8 cellular contexts compared by ENCODE assay signal in the genomic region with DNA sequence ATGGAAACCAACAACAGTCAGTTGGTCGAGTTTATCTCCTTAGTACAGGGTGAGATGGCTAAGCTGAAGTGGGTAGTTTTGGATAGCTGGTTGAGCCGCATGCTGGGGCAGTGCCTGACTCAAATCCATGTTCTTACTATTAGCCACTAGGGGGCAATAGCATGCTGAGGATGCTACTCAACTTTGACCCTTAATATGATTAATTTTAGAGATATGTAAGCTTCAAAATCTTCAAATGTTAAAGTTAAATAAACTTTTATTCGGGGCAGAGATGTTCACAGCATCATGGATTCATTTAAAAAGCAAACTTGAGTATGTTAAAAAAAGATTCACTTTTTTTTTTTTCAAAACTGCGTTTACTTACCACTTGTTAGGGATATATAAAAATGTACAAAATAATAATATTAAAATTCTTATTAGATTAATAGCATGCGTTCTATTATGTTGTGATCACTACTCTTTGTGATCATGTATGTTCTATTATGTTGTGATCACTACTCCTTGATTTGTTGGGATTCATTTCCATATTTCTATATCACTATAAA. TPM values are rescaled to one million over a fixed set of nuclear protein-coding genes. Genes with fewer than 3 reads are reported as not detected.
DNase-seq lines count a peak whose midpoint lies in the region; ATAC-seq, FAIRE-seq and TF ChIP-seq lines count a peak whose summit lies in the region.

No MANE protein-coding gene starts in this region.

- no TSS peak for BruUV-seq in mammary epithelial cell (replicated peaks; lab: Mats Ljungman, UMichigan)

- CTCF ChIA-PET in mammary epithelial cell (lab: Charles Lee; ENCODE audit: low non-redundant PET): interaction anchor here (0.6 to 0.7 kb wide), 2 partner anchors 67 to 305 kb away, joined by 3 to 4 read pairs; no protein-coding TSS in a partner anchor

- no peaks in the 10 kb centered on the region for H3K9me3 ChIP-seq in mammary epithelial cell (replicated peaks; ENCODE audit: insufficient read depth, low read length)

- TF ChIP-seq CTCF in mammary epithelial cell (conservative IDR thresholded peaks at IDR 0.05 in 1 of 2, IDR thresholded peaks at IDR 0.05 in 1 of 2; ENCODE audit: extremely low read depth in 1 of 2, insufficient read depth in 1 of 2, low read depth in 1 of 2, low read length in 2 of 2): peak; percentile 82 to 86

- in situ Hi-C loops in mammary epithelial cell (cut with MboI; ENCODE audit: low sequenced_read_pairs in 2 of 2): no loop called here

- no peak overlapping the region for H3K9ac ChIP-seq in mammary epithelial cell (ENCODE audit: insufficient read depth, low read length)

- DNase-seq in D341Med (ENCODE audit: low spot score) (peak; percentile 76), GM19239 (ENCODE audit: insufficient read length, low spot score) (peak; percentile 42), HS-5 (ENCODE audit: low read depth) (peak; percentile 24), RKO (ENCODE audit: low spot score) (peak; percentile 88), mammary epithelial cell (peak; percentile 25), left colon (peak in 1 of 2 donors; percentile 6), GOT3 (lab: John Stamatoyannopoulos, UW) (no peak)
- peak; percentile 6 for DNase-seq in stimulated activated naive CD8-positive, alpha-beta T cell treated with anti-CD3 and anti-CD28 coated beads, Interleukin-15, Interleukin-2, amounts not matched to agents 100 U/mL and 50 U/mL, for 24 hours

- peak; percentile 72 for ATAC-seq in left colon
- ATAC-seq in stimulated activated naive CD8-positive, alpha-beta T cell treated with anti-CD3 and anti-CD28 coated beads, Interleukin-15, Interleukin-2, amounts not matched to agents 100 U/mL and 50 U/mL, for 24 hours: no peak

- no peaks in the 10 kb centered on the region for H3K36me3 ChIP-seq in mammary epithelial cell (ENCODE audit: insufficient read depth, low read length)

- peak; percentile 85 for FAIRE-seq in GM19239 (lab: Jason Lieb, UNC)

- H3K4me3 ChIP-seq in mammary epithelial cell (replicated peaks in 1 of 3; ENCODE audit: insufficient read depth in 1 of 3, low read depth in 2 of 3, low read length in 3 of 3): no peak overlapping the region

- intact Hi-C loops in mammary epithelial cell (cut with micrococcal nuclease): loop anchor here (5.0 kb wide), 2 partner anchors 80 to 105 kb away; partner anchors contain the start of genes GOLM1 and ISCA1
- intact Hi-C loops in left colon (cut with DNase I, micrococcal nuclease): no loop called here

- H4K20me1 ChIP-seq in mammary epithelial cell (ENCODE audit: insufficient read depth, low read length): no peaks in the 10 kb centered on the region

- no peak overlapping the region for H3K27ac ChIP-seq in mammary epithelial cell (ENCODE audit: insufficient read depth, low read depth, low read length)

- no peaks in the 10 kb centered on the region for H3K27me3 ChIP-seq in mammary epithelial cell (ENCODE audit: insufficient read depth, low read length)

- 38% methylated on average over 5 of the region's 5 CpGs for WGBS in mammary epithelial cell (ENCODE audit: low coverage, missing lambda C conversion rate)

- no peaks in the 10 kb centered on the region for H3K4me1 ChIP-seq in mammary epithelial cell (ENCODE audit: insufficient read depth, low read length)

- no peak overlapping the region for H3K4me2 ChIP-seq in mammary epithelial cell (ENCODE audit: insufficient read depth, low read depth, low read length)

- dilution Hi-C loops in mammary epithelial cell (cut with HindIII; ENCODE audit: low sequenced_read_pairs): no loop called here

- H3K79me2 ChIP-seq in mammary epithelial cell (ENCODE audit: insufficient read depth, low read length): no peaks in the 10 kb centered on the region

- H2AFZ ChIP-seq in mammary epithelial cell (ENCODE audit: low read depth, low read length): no peak overlapping the region

RNA-seq across cellular contexts. Expression of gene C9orf153, which starts 57.0 kb away (rescaled TPM):
- total RNA-seq in mammary epithelial cell (under 1 TPM in 1 of 2 donors, not detected in 1; 0.33 TPM), left colon (under 1 TPM in 1 of 2 donors, not detected in 1; 0.20 TPM)
- not detected for polyA plus RNA-seq in mammary epithelial cell
- polyA minus RNA-seq in mammary epithelial cell: not detected
